In the genomic region with DNA sequence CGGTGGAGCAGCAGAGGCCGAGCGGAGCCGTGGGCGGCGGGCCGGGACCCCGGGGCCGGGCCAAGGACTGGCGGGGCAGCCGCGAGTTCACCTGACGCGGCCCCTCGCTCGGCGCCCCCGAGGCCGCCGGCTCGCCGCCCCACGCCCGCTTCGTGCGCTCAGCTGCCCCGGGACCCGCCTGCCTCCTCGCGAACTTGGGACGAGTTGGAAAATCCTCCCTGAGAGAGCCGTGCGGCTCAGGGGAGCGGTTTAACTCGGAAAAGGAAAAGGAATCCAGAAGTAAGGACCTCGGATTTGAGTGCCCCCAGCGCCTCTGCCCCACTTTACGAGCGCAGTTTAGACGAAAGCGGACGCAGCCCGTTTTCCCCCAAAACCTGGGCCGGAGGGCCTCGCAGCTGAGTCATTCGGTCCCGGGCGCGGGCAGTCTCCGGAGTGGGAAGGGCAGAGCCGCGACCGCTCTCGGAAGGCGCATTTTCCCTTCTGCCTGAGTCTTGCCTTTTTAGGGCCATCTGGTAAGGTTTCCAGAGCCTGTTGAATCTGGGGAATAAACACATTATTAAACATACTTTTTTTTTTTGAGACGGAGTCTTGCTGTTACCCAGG, we compare ENCODE assay signal across 8 cellular contexts. TPM values are rescaled to one million over a fixed set of nuclear protein-coding genes. Genes with fewer than 3 reads are reported as not detected.
A peak's percentile ranks its signal among the peaks of the same experiment; 100 is the strongest.
DNase-seq lines count a peak whose midpoint lies in the region; ATAC-seq, FAIRE-seq and TF ChIP-seq lines count a peak whose summit lies in the region.

No MANE protein-coding gene starts in this region.

- TF ChIP-seq CTCF in GM12878 (IDR thresholded peaks at IDR 0.05 in 2 of 3, conservative IDR thresholded peaks at IDR 0.05 in 1 of 3; ENCODE audit: control insufficient read depth in 2 of 3, extremely low read depth in 1 of 3, insufficient read depth in 1 of 3, low read depth in 3 of 3, low read length in 3 of 3): no peak

- intact Hi-C loops in GM12878 (cut with micrococcal nuclease; ENCODE audit: unreplicated experiment): loop anchor here (1.0 to 10.0 kb wide), 6 partner anchors 22 to 437 kb away; no protein-coding TSS in a partner anchor

- no peaks in the 10 kb centered on the region for H4K20me1 ChIP-seq in GM12878 (ENCODE audit: control insufficient read depth, insufficient read depth)

- TSS peak; percentile 86 for BruUV-seq in GM12878 (replicated peaks; lab: Mats Ljungman, UMichigan)

- no peak for TF ChIP-seq RAD21 in GM12878 (IDR thresholded peaks at IDR 0.05; ENCODE audit: insufficient read depth, low read depth, low read length)

- POLR2A ChIA-PET in GM12878 (lab: Charles Lee): interaction anchor here (0.6 to 5.7 kb wide), 10 partner anchors 21 to 213 kb away, joined by 3 to 84 read pairs (median 4); no protein-coding TSS in a partner anchor

- ATAC-seq in GM18498 (IDR thresholded peaks at IDR 0.05; ENCODE audit: unreplicated experiment) (peak; percentile 14), HG03460 (IDR thresholded peaks at IDR 0.05; ENCODE audit: unreplicated experiment) (peak; percentile 14), GM12878 (peak; percentile 6), GM19463 (IDR thresholded peaks at IDR 0.05; ENCODE audit: unreplicated experiment) (no peak)

- H3K27ac ChIP-seq in GM12878 (ENCODE audit: control insufficient read depth, insufficient read depth): peak overlapping the region; percentile 99

- H2AFZ ChIP-seq in GM12878 (ENCODE audit: control insufficient read depth, low read depth, low read length): no peak overlapping the region

- H3K4me1 ChIP-seq in GM12878 (ENCODE audit: control insufficient read depth, insufficient read depth, low read length) (peaks cover 3% of the 10 kb centered on the region; the same call in 1 of the 2 replicates), iPS-15b (ENCODE audit: control insufficient read depth, insufficient read depth, low read length) (peaks cover 5% of the 10 kb centered on the region)

- RAD21 ChIA-PET in GM12878 (lab: Charles Lee; ENCODE audit: unreplicated experiment): interaction anchor here (1.3 to 12.2 kb wide), 11 partner anchors 8 to 133 kb away, joined by 3 to 201 read pairs (median 12); no protein-coding TSS in a partner anchor

- H3K4me3 ChIP-seq in GM12878 (peak overlapping the region; percentile 73), iPS-15b (ENCODE audit: low read depth, low read length) (peak overlapping the region; percentile 88), skeletal muscle cell (ENCODE audit: low read depth, low read length) (peak overlapping the region; percentile 85)

- peaks cover 47% of the 10 kb centered on the region for H3K79me2 ChIP-seq in GM12878 (ENCODE audit: control insufficient read depth, insufficient read depth, low read length)

- TF ChIP-seq EP300 in GM12878 (IDR thresholded peaks at IDR 0.05; ENCODE audit: borderline replicate concordance in 1 of 2, control insufficient read depth in 1 of 2, low read depth in 2 of 2, low read length in 2 of 2): no peak

- CTCF ChIA-PET in GM12878 (lab: Yijun Ruan, JAX): interaction anchor here (0.7 to 14.7 kb wide), 8 partner anchors 8 to 157 kb away, joined by 3 to 378 read pairs (median 13); no protein-coding TSS in a partner anchor

- no peak for TF ChIP-seq POLR2A in GM12878 (IDR thresholded peaks at IDR 0.05; ENCODE audit: low read depth, low read length)

- H3K4me2 ChIP-seq in GM12878 (ENCODE audit: control insufficient read depth, insufficient read depth): peak overlapping the region; percentile 36

- in situ Hi-C loops in GM12878 (cut with MboI): loop anchor here (10.0 kb wide), 3 partner anchors 207 to 1757 kb away; a partner anchor contains a TSS

- under 1% methylated on average over 56 of the region's 56 CpGs for WGBS in GM12878 (ENCODE audit: insufficient coverage, insufficient replicate concordance, low lambda C conversion rate, missing lambda C conversion rate)

- no peak for FAIRE-seq in GM12878 (lab: Jason Lieb, UNC)

- no peaks in the 10 kb centered on the region for H3K9me3 ChIP-seq in GM12878 (replicated peaks; ENCODE audit: control insufficient read depth, insufficient read depth, low read length)
- no peaks in the 10 kb centered on the region for H3K9me3 ChIP-seq in iPS-15b (ENCODE audit: control insufficient read depth, insufficient read depth, low read length)

- peak; percentile 41 for DNase-seq in T1000 (lab: John Stamatoyannopoulos, UW)
- DNase-seq in GM12878 (ENCODE audit: low read depth, low spot score): no peak
- DNase-seq in skeletal muscle cell (ENCODE audit: low read depth): peak; percentile 21
- no peak for DNase-seq in DMS153 treated with DMSO at 0.1 percent for 48 hours (lab: John Stamatoyannopoulos, UW; ENCODE audit: unreplicated experiment)

- no peaks in the 10 kb centered on the region for H3K36me3 ChIP-seq in GM12878 (ENCODE audit: control insufficient read depth in 2 of 2, insufficient read depth in 2 of 2, low read length in 1 of 2)
- H3K36me3 ChIP-seq in iPS-15b (ENCODE audit: control insufficient read depth, insufficient read depth, low read length): no peaks in the 10 kb centered on the region

- H3K9ac ChIP-seq in GM12878 (ENCODE audit: control insufficient read depth, insufficient read depth, low read length) (peak overlapping the region; percentile 100), iPS-15b (ENCODE audit: low read depth, low read length) (peak overlapping the region; percentile 97)

- H3K27me3 ChIP-seq in GM12878 (replicated peaks in 1 of 2; ENCODE audit: control insufficient read depth in 2 of 2, insufficient read depth in 2 of 2, low read length in 1 of 2) (no peaks in the 10 kb centered on the region), iPS-15b (ENCODE audit: control insufficient read depth, insufficient read depth, low read length) (no peaks in the 10 kb centered on the region)

- SMC1A ChIA-PET in GM12878 (lab: Charles Lee; ENCODE audit: uncharacterized antibody, unreplicated experiment): interaction anchor here (1.0 to 15.6 kb wide), 7 partner anchors 15 to 90 kb away, joined by 3 to 281 read pairs (median 16); no protein-coding TSS in a partner anchor

TF ChIP-seq in GM12878, 131 proteins besides CTCF, POLR2A, EP300 and RAD21 (continues in another document):
- TF ChIP-seq RCOR1 (conservative IDR thresholded peaks at IDR 0.05; ENCODE audit: low read depth, low read length) (no peak), KAT2A (conservative IDR thresholded peaks at IDR 0.05; ENCODE audit: control insufficient read depth, low read depth, low read length) (no peak), SREBF2 (IDR thresholded peaks at IDR 0.05; ENCODE audit: low read length) (no peak), NFXL1 (IDR thresholded peaks at IDR 0.05; ENCODE audit: borderline replicate concordance) (no peak)

RNA-seq across cellular contexts. Expression of a gene that starts 0.7 kb away (rescaled TPM):
- total RNA-seq in GM12878 (2013; cell fraction: nucleolus; rRNA removed): 48.2 and 52.6 TPM in 2 replicates
- total RNA-seq in GM12878 (2014; rRNA removed): 57.0 and 70.6 TPM in 2 replicates
- total RNA-seq in GM12878 (2014; rRNA removed; fragmentation: Illumina TruSeq; extraction: Trizol): 57.6 and 58.5 TPM in 2 replicates
- total RNA-seq in GM12878 (2021): 50.5 and 51.3 TPM in 2 replicates
- 28.8 TPM for polyA plus RNA-seq in GM12878 (2011; ENCODE audit: low read depth)
- 70.6 and 82.5 TPM in 2 replicates for polyA plus RNA-seq in GM12878 (2011; rRNA removed)
- 46.0 and 56.9 TPM in 2 replicates for polyA plus RNA-seq in GM12878 (2011; cell fraction: cytosol; rRNA removed)
- 27.6 and 29.1 TPM in 2 replicates for polyA plus RNA-seq in GM12878 (2011; cell fraction: nucleus; rRNA removed)
- polyA plus RNA-seq in GM12878 (2012): 35.8 and 39.6 TPM in 2 replicates
- 59.7 and 59.9 TPM in 2 replicates for polyA plus RNA-seq in GM12878 (2014; fragmentation: Illumina TruSeq; extraction: Trizol)
- 10 to 100 TPM; 64.2 to 70.7 TPM for polyA plus RNA-seq in GM12878 (2014; fragmentation: Nextera tagmentation; extraction: Ambion mirVana)
- 78.5 and 82.9 TPM in 2 replicates for polyA plus RNA-seq in GM12878 (2014; rRNA removed)
- 100 to 1,000 TPM; 100 to 115 TPM for polyA plus RNA-seq in GM12878 (2016; fragmentation: Nextera tagmentation; extraction: Ambion mirVana)
- polyA minus RNA-seq in GM12878 (2011; rRNA and poly(A)+ RNA removed): 35.8 and 46.9 TPM in 2 replicates
- polyA minus RNA-seq in GM12878 (2011; cell fraction: cytosol; rRNA and poly(A)+ RNA removed): 11.2 and 18.3 TPM in 2 replicates
- 15.2 and 25.0 TPM in 2 replicates for polyA minus RNA-seq in GM12878 (2011; cell fraction: nucleus; rRNA and poly(A)+ RNA removed)

RNA-seq across cellular contexts. Expression of a gene that starts 37.2 kb away (rescaled TPM):
- total RNA-seq in GM12878 (2013; cell fraction: nucleolus; rRNA removed): 25.8 and 29.0 TPM in 2 replicates
- total RNA-seq in GM12878 (2014; rRNA removed): 15.6 and 20.2 TPM in 2 replicates
- 29.5 and 31.9 TPM in 2 replicates for total RNA-seq in GM12878 (2014; rRNA removed; fragmentation: Illumina TruSeq; extraction: Trizol)
- total RNA-seq in GM12878 (2021): 31.3 and 34.5 TPM in 2 replicates
- 8.6 TPM for polyA plus RNA-seq in GM12878 (2011; ENCODE audit: low read depth)
- 34.7 and 71.2 TPM in 2 replicates for polyA plus RNA-seq in GM12878 (2011; rRNA removed)
- 11.0 and 11.5 TPM in 2 replicates for polyA plus RNA-seq in GM12878 (2011; cell fraction: cytosol; rRNA removed)
- 10.6 and 12.5 TPM in 2 replicates for polyA plus RNA-seq in GM12878 (2011; cell fraction: nucleus; rRNA removed)
- 11.8 and 18.2 TPM in 2 replicates for polyA plus RNA-seq in GM12878 (2012)
- polyA plus RNA-seq in GM12878 (2014; fragmentation: Illumina TruSeq; extraction: Trizol): 35.3 and 46.3 TPM in 2 replicates
- polyA plus RNA-seq in GM12878 (2014; fragmentation: Nextera tagmentation; extraction: Ambion mirVana): 10 to 100 TPM; 11.9 to 12.7 TPM
- polyA plus RNA-seq in GM12878 (2014; rRNA removed): 18.1 and 25.6 TPM in 2 replicates
- polyA plus RNA-seq in GM12878 (2016; fragmentation: Nextera tagmentation; extraction: Ambion mirVana): 10 to 100 TPM; 51.6 to 56.5 TPM
- 17.7 and 26.9 TPM in 2 replicates for polyA minus RNA-seq in GM12878 (2011; rRNA and poly(A)+ RNA removed)
- polyA minus RNA-seq in GM12878 (2011; cell fraction: cytosol; rRNA and poly(A)+ RNA removed): 12.4 and 13.1 TPM in 2 replicates
- 7.1 and 13.9 TPM in 2 replicates for polyA minus RNA-seq in GM12878 (2011; cell fraction: nucleus; rRNA and poly(A)+ RNA removed)

Comparison
In these comparisons a context has a peak if more than half of its experiments do, and no peak if none do; other contexts are left out.
1. DNase-seq: peak in T1000 (single experiment) and skeletal muscle cell (single experiment); none in GM12878 (single experiment) and DMS153 treated with DMSO at 0.1 percent for 48 hours (single experiment).
2. Peak in every context shown above with its lines, with median percentiles within 50 percentile points of each other: H3K4me3 ChIP-seq.